Comparison of ENCODE assay signal across 8 cellular contexts in genomic region chr10:45235260-45235699, GRCh38.
A peak's percentile ranks its signal among the peaks of the same experiment; 100 is the strongest.
DNase-seq lines count a peak whose midpoint lies in the region; ATAC-seq, FAIRE-seq and TF ChIP-seq lines count a peak whose summit lies in the region.
"Not testable (repeated sequence)": the region's sequence is repeated elsewhere in the genome, so short reads cannot be mapped to it uniquely, and the experiment has no call there.

No MANE protein-coding gene starts in this region.

- H3K4me1 ChIP-seq in GM12878 (ENCODE audit: control insufficient read depth, insufficient read depth, low read length); left ventricle myocardium inferior; parathyroid adenoma: not testable (repeated sequence)

- TF ChIP-seq CTCF in WI38 (IDR thresholded peaks at IDR 0.05; ENCODE audit: low read depth, low read length), result peak; percentile 38; the same call in 1 of the 2 replicates
- peak; percentile 47 to 69 (median 47); a peak in 3 of 6 replicates for TF ChIP-seq CTCF in GM12878 (IDR thresholded peaks at IDR 0.05 in 2 of 3, conservative IDR thresholded peaks at IDR 0.05 in 1 of 3; ENCODE audit: control insufficient read depth in 2 of 3, extremely low read depth in 1 of 3, insufficient read depth in 1 of 3, low read depth in 3 of 3, low read length in 3 of 3)
- peak; percentile 71 for TF ChIP-seq CTCF in left ventricle myocardium inferior (IDR thresholded peaks at IDR 0.05; ENCODE audit: borderline replicate concordance)
- TF ChIP-seq CTCF in parathyroid adenoma (IDR thresholded peaks at IDR 0.05), result peak; percentile 59

- H3K4me2 ChIP-seq in GM12878 (ENCODE audit: control insufficient read depth, insufficient read depth); parathyroid adenoma (ENCODE audit: low read length): not testable (repeated sequence)

- RAD21 ChIA-PET in GM12878 (lab: Charles Lee; ENCODE audit: unreplicated experiment), result interaction anchor here (0.7 to 1.9 kb wide), 10 partner anchors 15 to 792 kb away, joined by 3 to 13 read pairs (median 4); no protein-coding TSS in a partner anchor

- H3K9ac ChIP-seq in GM12878 (ENCODE audit: control insufficient read depth, insufficient read depth, low read length); parathyroid adenoma: not testable (repeated sequence)

- 39% methylated on average over 11 of the region's 11 CpGs for WGBS in GM12878 (ENCODE audit: insufficient coverage, insufficient replicate concordance, low lambda C conversion rate, missing lambda C conversion rate)

- not testable (repeated sequence) for H2AFZ ChIP-seq in GM12878 (ENCODE audit: control insufficient read depth, low read depth, low read length); parathyroid adenoma

- not testable (repeated sequence) for H3K36me3 ChIP-seq in GM12878 (ENCODE audit: control insufficient read depth in 2 of 2, insufficient read depth in 2 of 2, low read length in 1 of 2); left ventricle myocardium inferior; parathyroid adenoma (ENCODE audit: control insufficient read depth, insufficient read depth, low read length)

- peak; percentile 100 for FAIRE-seq in GM12878 (lab: Jason Lieb, UNC)

- not testable (repeated sequence) for H3K27ac ChIP-seq in GM12878 (ENCODE audit: control insufficient read depth, insufficient read depth); left ventricle myocardium inferior (replicated peaks); parathyroid adenoma

- H4K20me1 ChIP-seq in GM12878 (ENCODE audit: control insufficient read depth, insufficient read depth), result not testable (repeated sequence)

- SMC1A ChIA-PET in GM12878 (lab: Charles Lee; ENCODE audit: uncharacterized antibody, unreplicated experiment), result interaction anchor here (0.6 to 1.7 kb wide), 12 partner anchors 9 to 789 kb away, joined by 3 to 10 read pairs (median 5); no protein-coding TSS in a partner anchor

- not testable (repeated sequence) for H3K79me2 ChIP-seq in GM12878 (ENCODE audit: control insufficient read depth, insufficient read depth, low read length); parathyroid adenoma

- POLR2A ChIA-PET in GM12878 (lab: Charles Lee), result interaction anchor here (0.6 kb wide), 1 partner anchor 1931 kb away, joined by 6 read pairs; no protein-coding TSS in a partner anchor

- intact Hi-C loops in GM12878 (cut with micrococcal nuclease; ENCODE audit: unreplicated experiment), result loop anchor here (2.0 to 10.0 kb wide), 4 partner anchors 226 to 1020 kb away; no protein-coding TSS in a partner anchor
- intact Hi-C loops in left ventricle myocardium inferior (cut with micrococcal nuclease), result not testable (repeated sequence)

- TF ChIP-seq RAD21 in GM12878 (IDR thresholded peaks at IDR 0.05; ENCODE audit: insufficient read depth, low read depth, low read length), result peak; percentile 85

- in situ Hi-C loops in GM12878 (cut with MboI), result loop anchor here (5.0 kb wide), 1 partner anchor 792 kb away; no protein-coding TSS in a partner anchor

- peak; percentile 72 for DNase-seq in ELF-1 (ENCODE audit: low read depth, low spot score)
- DNase-seq in HPDE6-E6E7 (ENCODE audit: extremely low spot score), result peak; percentile 13
- DNase-seq in NCI-H524 (lab: John Stamatoyannopoulos, UW), result peak; percentile 68 to 70
- DNase-seq in GM12878 (ENCODE audit: low read depth, low spot score), result peak; percentile 49
- not testable (repeated sequence) for DNase-seq in left ventricle myocardium inferior
- peak; percentile 94 for DNase-seq in superior temporal gyrus (ENCODE audit: extremely low spot score)

- peak; percentile 85 for ATAC-seq in GM12878

- not testable (repeated sequence) for H3K4me3 ChIP-seq in WI38 (ENCODE audit: low read depth, low read length); GM12878; left ventricle myocardium inferior; parathyroid adenoma (ENCODE audit: low read depth, low read length)

- not testable (repeated sequence) for H3K9me3 ChIP-seq in GM12878 (replicated peaks; ENCODE audit: control insufficient read depth, insufficient read depth, low read length); left ventricle myocardium inferior (replicated peaks); parathyroid adenoma (ENCODE audit: control insufficient read depth, low read length)

- TF ChIP-seq POLR2A in GM12878 (IDR thresholded peaks at IDR 0.05; ENCODE audit: low read depth, low read length), result not testable (repeated sequence)

- H3K27me3 ChIP-seq in GM12878 (replicated peaks in 1 of 2; ENCODE audit: control insufficient read depth in 2 of 2, insufficient read depth in 2 of 2, low read length in 1 of 2); parathyroid adenoma (ENCODE audit: control insufficient read depth, insufficient read depth, low read length): not testable (repeated sequence)
- peaks cover 25% of the 10 kb centered on the region for H3K27me3 ChIP-seq in left ventricle myocardium inferior (ENCODE audit: low read depth)

- TF ChIP-seq EP300 in GM12878 (IDR thresholded peaks at IDR 0.05; ENCODE audit: borderline replicate concordance in 1 of 2, control insufficient read depth in 1 of 2, low read depth in 2 of 2, low read length in 2 of 2), result not testable (repeated sequence)

- CTCF ChIA-PET in GM12878 (lab: Yijun Ruan, JAX), result interaction anchor here (0.6 to 3.4 kb wide), 21 partner anchors 8 to 839 kb away, joined by 3 to 23 read pairs (median 4); partner anchors contain the start of genes NCOA4 and ZFAND4

- not testable (repeated sequence) for BruUV-seq in GM12878 (replicated peaks; lab: Mats Ljungman, UMichigan)

TF ChIP-seq in GM12878, 131 proteins besides CTCF, POLR2A, EP300 and RAD21:
- TF ChIP-seq POU2F2 (IDR thresholded peaks at IDR 0.05; ENCODE audit: borderline replicate concordance, low read depth, low read length) (0 out of 3 replicates have a peak, but pooled peaks have one; percentile 25), SMC3 (IDR thresholded peaks at IDR 0.05; ENCODE audit: borderline replicate concordance, low read length) (peak; percentile 67)
